Comparison of ENCODE assay signal across 1 cellular context in the genomic region with DNA sequence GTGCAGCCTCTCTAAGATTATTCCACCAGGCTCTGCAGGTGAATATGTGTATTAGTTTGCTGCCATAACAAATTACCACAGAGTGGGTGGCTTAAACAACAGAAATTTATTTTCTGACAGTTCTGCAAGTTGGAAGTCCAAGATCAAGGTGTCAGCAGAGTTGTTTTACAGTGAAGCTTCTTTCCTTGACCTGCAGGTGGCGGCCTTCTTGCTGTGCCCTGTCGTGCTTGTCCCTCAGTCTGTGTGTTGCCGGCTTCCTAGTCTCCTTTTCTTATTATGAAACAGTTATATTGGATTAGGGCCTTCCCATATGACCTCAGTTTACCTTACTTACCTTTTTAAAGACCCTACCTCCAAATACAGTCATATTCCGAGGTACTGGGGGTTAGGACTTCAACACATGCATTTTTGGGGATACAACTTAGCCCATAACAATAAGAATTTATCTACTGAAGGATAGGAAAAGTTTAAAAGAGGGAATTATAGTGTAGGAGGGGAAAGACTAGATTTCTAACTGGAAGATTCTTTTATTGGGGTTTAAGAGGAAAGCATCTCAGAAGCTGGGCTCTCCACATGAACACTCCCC.
A peak's percentile ranks its signal among the peaks of the same experiment; 100 is the strongest.
TF ChIP-seq lines count a peak whose summit lies in the region.

No MANE protein-coding gene starts in this region.

TF ChIP-seq in K562, 482 proteins besides CTCF, POLR2A, EP300 and RAD21 (continued from another document):
- TF ChIP-seq, protein P1, sequence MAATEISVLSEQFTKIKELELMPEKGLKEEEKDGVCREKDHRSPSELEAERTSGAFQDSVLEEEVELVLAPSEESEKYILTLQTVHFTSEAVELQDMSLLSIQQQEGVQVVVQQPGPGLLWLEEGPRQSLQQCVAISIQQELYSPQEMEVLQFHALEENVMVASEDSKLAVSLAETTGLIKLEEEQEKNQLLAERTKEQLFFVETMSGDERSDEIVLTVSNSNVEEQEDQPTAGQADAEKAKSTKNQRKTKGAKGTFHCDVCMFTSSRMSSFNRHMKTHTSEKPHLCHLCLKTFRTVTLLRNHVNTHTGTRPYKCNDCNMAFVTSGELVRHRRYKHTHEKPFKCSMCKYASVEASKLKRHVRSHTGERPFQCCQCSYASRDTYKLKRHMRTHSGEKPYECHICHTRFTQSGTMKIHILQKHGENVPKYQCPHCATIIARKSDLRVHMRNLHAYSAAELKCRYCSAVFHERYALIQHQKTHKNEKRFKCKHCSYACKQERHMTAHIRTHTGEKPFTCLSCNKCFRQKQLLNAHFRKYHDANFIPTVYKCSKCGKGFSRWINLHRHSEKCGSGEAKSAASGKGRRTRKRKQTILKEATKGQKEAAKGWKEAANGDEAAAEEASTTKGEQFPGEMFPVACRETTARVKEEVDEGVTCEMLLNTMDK (IDR thresholded peaks at IDR 0.05; ENCODE audit: borderline replicate concordance, insufficient read depth, low read depth, low read length, poor library complexity, severe bottlenecking): peak; percentile 14
- TF ChIP-seq, protein P2, sequence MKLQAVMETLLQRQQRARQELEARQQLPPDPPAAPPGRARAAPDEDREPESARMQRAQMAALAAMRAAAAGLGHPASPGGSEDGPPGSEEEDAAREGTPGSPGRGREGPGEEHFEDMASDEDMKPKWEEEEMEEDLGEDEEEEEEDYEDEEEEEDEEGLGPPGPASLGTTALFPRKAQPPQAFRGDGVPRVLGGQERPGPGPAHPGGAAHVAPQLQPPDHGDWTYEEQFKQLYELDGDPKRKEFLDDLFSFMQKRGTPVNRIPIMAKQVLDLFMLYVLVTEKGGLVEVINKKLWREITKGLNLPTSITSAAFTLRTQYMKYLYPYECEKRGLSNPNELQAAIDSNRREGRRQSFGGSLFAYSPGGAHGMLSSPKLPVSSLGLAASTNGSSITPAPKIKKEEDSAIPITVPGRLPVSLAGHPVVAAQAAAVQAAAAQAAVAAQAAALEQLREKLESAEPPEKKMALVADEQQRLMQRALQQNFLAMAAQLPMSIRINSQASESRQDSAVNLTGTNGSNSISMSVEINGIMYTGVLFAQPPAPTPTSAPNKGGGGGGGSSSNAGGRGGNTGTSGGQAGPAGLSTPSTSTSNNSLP (IDR thresholded peaks at IDR 0.05; ENCODE audit: borderline replicate concordance, low read depth, low read length): no peak
TF ChIP-seq in K562: peak in this region for 1.
